15 cellular contexts compared by ENCODE assay signal in the genomic region with DNA sequence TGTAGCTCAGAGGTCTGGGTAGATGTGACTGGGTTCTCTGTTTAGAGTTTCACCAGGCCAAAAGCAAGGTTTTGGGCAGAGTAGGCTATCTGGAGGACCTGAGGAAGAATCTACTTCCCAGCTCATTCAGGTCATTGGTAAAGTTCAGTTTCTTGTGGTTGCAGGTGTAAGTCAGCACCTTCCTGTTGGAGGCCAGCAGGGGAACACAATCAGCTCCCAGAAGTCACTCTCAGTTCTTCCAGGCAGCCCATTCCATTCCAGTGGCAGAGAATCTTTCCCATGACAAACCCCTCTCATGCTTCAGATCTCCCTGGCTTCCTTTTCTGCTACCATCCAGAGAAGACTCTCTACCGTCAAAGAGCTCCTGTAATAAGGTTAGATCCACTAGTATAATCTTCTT.
DNase-seq lines count a peak whose midpoint lies in the region; ATAC-seq and TF ChIP-seq lines count a peak whose summit lies in the region.
"Had no signal": no experiment of that assay in that cellular context is flagged by ENCODE, and none has a peak within 500 bp of the region (broad histone marks: within the 10 kb centered on the region; RNA-seq: fewer than 3 reads in every experiment).

No MANE protein-coding gene starts in this region.

- H3K27ac ChIP-seq in MM.1S (ENCODE audit: low read length) (no peak overlapping the region), mesendoderm (ENCODE audit: low read depth, low read length) (no peak overlapping the region)
- H3K27ac ChIP-seq: BLaER1, GM23248 had no signal

- no peaks in the 10 kb centered on the region for H3K79me1 ChIP-seq in mesendoderm (ENCODE audit: low read length)

- CTCF ChIA-PET in Caco-2 (lab: Charles Lee) = no interaction called here

- H3K4me1 Mint-ChIP-seq in Caco-2 (ENCODE audit: low read depth, unreplicated experiment) = no peaks in the 10 kb centered on the region
- H3K4me1 Mint-ChIP-seq: CD4-positive, CD25-positive, alpha-beta regulatory T cell had no signal

- WGBS in mesendoderm (ENCODE audit: extremely low coverage, insufficient coverage, low lambda C conversion rate) = no CpG with 5 or more reads among the region's 1 CpG

- no peak overlapping the region for H3K4me3 ChIP-seq in Caco-2 (ENCODE audit: low read depth, low read length)
- H3K4me3 ChIP-seq in MM.1S (ENCODE audit: low read length) = no peak overlapping the region
- no peak overlapping the region for H3K4me3 ChIP-seq in epithelial cell of esophagus (ENCODE audit: low read length)
- no peak overlapping the region for H3K4me3 ChIP-seq in mesendoderm (ENCODE audit: low read length)
- H3K4me3 ChIP-seq: BLaER1, GM23248, HAP-1 had no signal

- H3K27ac Mint-ChIP-seq in Caco-2 (ENCODE audit: unreplicated experiment) = peak overlapping the region; percentile 26
- H3K27ac Mint-ChIP-seq: CD4-positive, CD25-positive, alpha-beta regulatory T cell had no signal

- ATAC-seq in GM19455 (IDR thresholded peaks at IDR 0.05; ENCODE audit: unreplicated experiment) (no peak), HG03135 (IDR thresholded peaks at IDR 0.05; ENCODE audit: unreplicated experiment) (no peak)

- POLR2A ChIA-PET in Caco-2 (lab: Charles Lee) = no interaction called here

- H4K20me1 ChIP-seq in MM.1S (ENCODE audit: insufficient read depth, low read length) = no peaks in the 10 kb centered on the region
- H4K20me1 ChIP-seq: BLaER1 had no signal

- H3K4me3 Mint-ChIP-seq in Caco-2 (ENCODE audit: unreplicated experiment) = no peak overlapping the region
- H3K4me3 Mint-ChIP-seq: CD4-positive, CD25-positive, alpha-beta regulatory T cell had no signal

- H2BK5ac ChIP-seq in mesendoderm (ENCODE audit: low read length) = no peak overlapping the region

- H2AK5ac ChIP-seq in mesendoderm (ENCODE audit: low read length) = no peak overlapping the region

- 0 out of 2 replicates have a peak overlapping the region, but pooled peaks have one; percentile 21 for H3K4me2 ChIP-seq in MM.1S (ENCODE audit: low read depth, low read length)
- H3K4me2 ChIP-seq in mesendoderm (ENCODE audit: low read length) = no peak overlapping the region
- H3K4me2 ChIP-seq: BLaER1 had no signal

- H2AFZ ChIP-seq in MM.1S (ENCODE audit: low read length) = no peak overlapping the region
- H2AFZ ChIP-seq: GM23248 had no signal

- intact Hi-C loops in Caco-2 (cut with micrococcal nuclease; ENCODE audit: unreplicated experiment) = no loop called here

- no peak overlapping the region for H4K8ac ChIP-seq in mesendoderm (ENCODE audit: low read depth, low read length)

- H3K27me3 Mint-ChIP-seq in Caco-2 (ENCODE audit: insufficient read depth, unreplicated experiment) = no peaks in the 10 kb centered on the region

- peaks cover 4% of the 10 kb centered on the region; the same call in 1 of the 2 replicates for H3F3A ChIP-seq in MM.1S (ENCODE audit: insufficient read depth, low read length)

- H3K56ac ChIP-seq in mesendoderm (ENCODE audit: low read length) = no peak overlapping the region

- DNase-seq in Caco-2 = no peak
- DNase-seq in MM.1S = peak; percentile 23
- DNase-seq in epithelial cell of esophagus (ENCODE audit: low read depth) = peak; percentile 12
- DNase-seq in mesendoderm = peak; percentile 9
- no peak for DNase-seq in NCI-H1092 treated with DMSO at 0.1 percent for 48 hours (lab: John Stamatoyannopoulos, UW)
- DNase-seq: 8988T; AML-193; Calu3; CD4-positive, CD25-positive, alpha-beta regulatory T cell; DMS 273 treated with DMSO at 0.1 percent for 48 hours; GM23248 had no signal

- H3K79me2 ChIP-seq in MM.1S (ENCODE audit: low read length) = no peaks in the 10 kb centered on the region
- no peaks in the 10 kb centered on the region for H3K79me2 ChIP-seq in mesendoderm (ENCODE audit: control insufficient read depth, insufficient read depth, low read length)

- no peak overlapping the region for H2BK120ac ChIP-seq in mesendoderm (ENCODE audit: low read depth, low read length)

- no peak overlapping the region for H3K18ac ChIP-seq in mesendoderm (ENCODE audit: low read length)

- H3K36me3 ChIP-seq in Caco-2 (ENCODE audit: control insufficient read depth, insufficient read depth, low read length) (no peaks in the 10 kb centered on the region), MM.1S (replicated peaks; ENCODE audit: insufficient read depth, low read length) (no peaks in the 10 kb centered on the region), mesendoderm (ENCODE audit: control insufficient read depth, insufficient read depth, low read length) (no peaks in the 10 kb centered on the region)
- H3K36me3 ChIP-seq: BLaER1, HAP-1 had no signal

- H3K4me1 ChIP-seq in Caco-2 = no peaks in the 10 kb centered on the region
- peaks cover 28% of the 10 kb centered on the region for H3K4me1 ChIP-seq in MM.1S (ENCODE audit: low read length)
- no peaks in the 10 kb centered on the region for H3K4me1 ChIP-seq in mesendoderm (ENCODE audit: control insufficient read depth, low read depth, low read length)
- H3K4me1 ChIP-seq: BLaER1, HAP-1 had no signal

- H3K23ac ChIP-seq in mesendoderm (ENCODE audit: low read length) = no peak overlapping the region

- H3K9me2 ChIP-seq in MM.1S (replicated peaks; ENCODE audit: insufficient read depth, low read length) = no peaks in the 10 kb centered on the region

- no peaks in the 10 kb centered on the region for H3K9me3 Mint-ChIP-seq in Caco-2 (ENCODE audit: unreplicated experiment)

- no peaks in the 10 kb centered on the region for H3K27me3 ChIP-seq in Caco-2 (replicated peaks; ENCODE audit: control insufficient read depth, insufficient read depth, low read length)
- no peaks in the 10 kb centered on the region for H3K27me3 ChIP-seq in MM.1S (replicated peaks; ENCODE audit: insufficient read depth, low read length)
- H3K27me3 ChIP-seq in mesendoderm (ENCODE audit: insufficient read depth, low read length, poor library complexity) = no peaks in the 10 kb centered on the region
- H3K27me3 ChIP-seq: BLaER1 had no signal

- H3K9ac ChIP-seq in MM.1S (ENCODE audit: low read length) (no peak overlapping the region), mesendoderm (ENCODE audit: low read length) (no peak overlapping the region)
- H3K9ac ChIP-seq: BLaER1, GM23248 had no signal

- H3K36me3 Mint-ChIP-seq in Caco-2 (ENCODE audit: insufficient read depth, unreplicated experiment) = no peaks in the 10 kb centered on the region
- H3K36me3 Mint-ChIP-seq: CD4-positive, CD25-positive, alpha-beta regulatory T cell had no signal

- no peaks in the 10 kb centered on the region; the same call in 1 of the 2 replicates for H3K9me3 ChIP-seq in Caco-2
- no peaks in the 10 kb centered on the region for H3K9me3 ChIP-seq in MM.1S (replicated peaks; ENCODE audit: insufficient read depth, low read length)
- H3K9me3 ChIP-seq: BLaER1, HAP-1 had no signal

- no peak for TF ChIP-seq CTCF in Caco-2 (IDR thresholded peaks at IDR 0.05; ENCODE audit: insufficient read depth in 1 of 2, low read depth in 1 of 2, low read length in 1 of 2, severe bottlenecking in 1 of 2, unreplicated experiment in 1 of 2)
- TF ChIP-seq CTCF in MM.1S (IDR thresholded peaks at IDR 0.05; ENCODE audit: low read length) = no peak
- TF ChIP-seq CTCF in epithelial cell of esophagus (IDR thresholded peaks at IDR 0.05; ENCODE audit: insufficient read depth, low read depth, low read length, missing control alignments) = no peak

- no peak overlapping the region for H3K4ac ChIP-seq in mesendoderm (ENCODE audit: low read depth, low read length)

- BruUV-seq in Caco-2 (replicated peaks; lab: Mats Ljungman, UMichigan) = no TSS peak

- no peak overlapping the region for H4K5ac ChIP-seq in mesendoderm (ENCODE audit: low read length)

- no peak overlapping the region for H2BK15ac ChIP-seq in mesendoderm (replicated peaks; ENCODE audit: low read depth)

Comparison
In these comparisons a context has a peak if more than half of its experiments do, and no peak if none do; other contexts are left out.
1. DNase-seq: peak in MM.1S (single experiment), epithelial cell of esophagus (single experiment) and mesendoderm (single experiment); none in Caco-2 (0 of 2) and NCI-H1092 treated with DMSO at 0.1 percent for 48 hours (single experiment).